ENCODE assay signal across 20 cellular contexts in the genomic region with DNA sequence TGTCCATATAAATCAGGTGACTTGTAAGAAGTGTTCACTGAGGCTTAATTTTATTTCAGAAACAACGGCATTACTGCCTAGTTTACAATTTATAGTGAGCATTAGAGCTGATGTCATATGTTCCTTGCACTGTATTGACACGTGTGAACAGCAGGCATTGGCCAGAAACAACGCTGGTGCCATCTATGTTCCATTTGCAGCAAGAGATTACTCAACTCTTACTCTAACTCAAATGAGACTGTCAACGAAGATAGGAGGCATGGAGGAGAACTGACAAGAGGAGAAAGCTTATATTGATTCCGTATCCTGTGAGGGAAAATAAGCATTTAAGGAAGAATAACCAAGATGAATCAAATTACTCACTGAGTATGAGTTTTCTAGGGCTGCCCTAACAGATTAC. TPM values are rescaled to one million over a fixed set of nuclear protein-coding genes. Genes with fewer than 3 reads are reported as not detected.
DNase-seq lines count a peak whose midpoint lies in the region; ATAC-seq and TF ChIP-seq lines count a peak whose summit lies in the region.
"Had no signal": no experiment of that assay in that cellular context is flagged by ENCODE, and none has a peak within 500 bp of the region (broad histone marks: within the 10 kb centered on the region; RNA-seq: fewer than 3 reads in every experiment).

No MANE protein-coding gene starts in this region.

- no peaks in the 10 kb centered on the region for H3K4me1 Mint-ChIP-seq in glutamatergic neuron (ENCODE audit: low read depth, unreplicated experiment)
- H3K4me1 Mint-ChIP-seq: activated naive CD8-positive, alpha-beta T cell treated with anti-CD3 and anti-CD28 coated beads, Interleukin-2, amount 50 U/mL, for 24 hours; CD14-positive monocyte; memory B cell had no signal

- H3K27ac Mint-ChIP-seq in glutamatergic neuron (ENCODE audit: unreplicated experiment), result no peak overlapping the region
- H3K27ac Mint-ChIP-seq: activated CD8-positive, alpha-beta T cell treated with anti-CD3 and anti-CD28 coated beads for 36 hours; activated naive CD8-positive, alpha-beta T cell treated with anti-CD3 and anti-CD28 coated beads, Interleukin-2, amount 50 U/mL, for 24 hours; activated T-helper 1 cell treated with anti-CD3 and anti-CD28 coated beads, Interleukin-12 subunit alpha, Interleukin-12 subunit beta, Interleukin-2, Interleukin-4 antibody, amounts not matched to agents 30 ng/mL and 10 ng/mL and 1 ng/mL, durations not matched to agents 14 hours and 24 hours and 36 hours; memory B cell; natural killer cell treated with Interleukin-12 subunit alpha and Interleukin-12 subunit beta and Interleukin-15 and Interleukin-18, amount 100 ng/mL, for 72 hours; type B pancreatic cell had no signal

- H3K36me3 ChIP-seq in uterus, result no peaks in the 10 kb centered on the region
- H3K36me3 ChIP-seq: cardiac muscle cell, prostate gland had no signal

- TF ChIP-seq RAD21 in Ishikawa (IDR thresholded peaks at IDR 0.05; ENCODE audit: low read depth), result peak; percentile 38

- H3K4me3 ChIP-seq in uterus, result no peak overlapping the region
- H3K4me3 ChIP-seq: cardiac muscle cell, prostate gland had no signal

- no peak for TF ChIP-seq POLR2A in uterus (IDR thresholded peaks at IDR 0.05)

- no peak for ATAC-seq in GM18858 (IDR thresholded peaks at IDR 0.05; ENCODE audit: unreplicated experiment)
- ATAC-seq: activated CD8-positive, alpha-beta T cell treated with anti-CD3 and anti-CD28 coated beads for 36 hours; activated naive CD8-positive, alpha-beta T cell treated with anti-CD3 and anti-CD28 coated beads, Interleukin-2, amount 50 U/mL, for 24 hours; natural killer cell treated with Interleukin-12 subunit alpha and Interleukin-12 subunit beta and Interleukin-15 and Interleukin-18, amount 100 ng/mL, for 72 hours had no signal

- H3K9me3 ChIP-seq in uterus, result no peaks in the 10 kb centered on the region
- H3K9me3 ChIP-seq: prostate gland had no signal

- no peaks in the 10 kb centered on the region for H3K4me1 ChIP-seq in uterus
- H3K4me1 ChIP-seq: prostate gland had no signal

- no peaks in the 10 kb centered on the region for H3K9me3 Mint-ChIP-seq in glutamatergic neuron (ENCODE audit: unreplicated experiment)
- H3K9me3 Mint-ChIP-seq: activated CD8-positive, alpha-beta T cell treated with anti-CD3 and anti-CD28 coated beads for 36 hours; activated naive CD8-positive, alpha-beta T cell treated with anti-CD3 and anti-CD28 coated beads, Interleukin-2, amount 50 U/mL, for 24 hours; activated T-helper 1 cell treated with anti-CD3 and anti-CD28 coated beads, Interleukin-12 subunit alpha, Interleukin-12 subunit beta, Interleukin-2, Interleukin-4 antibody, amounts not matched to agents 30 ng/mL and 10 ng/mL and 1 ng/mL, durations not matched to agents 14 hours and 24 hours and 36 hours; memory B cell; natural killer cell treated with Interleukin-12 subunit alpha and Interleukin-12 subunit beta and Interleukin-15 and Interleukin-18, amount 100 ng/mL, for 72 hours; type B pancreatic cell had no signal

- peak; percentile 56 for TF ChIP-seq CTCF in VCaP (conservative IDR thresholded peaks at IDR 0.05)
- no peak for TF ChIP-seq CTCF in uterus (IDR thresholded peaks at IDR 0.05)
- no peak for TF ChIP-seq CTCF in glutamatergic neuron (IDR thresholded peaks at IDR 0.05; ENCODE audit: partially characterized antibody, unreplicated experiment)

- H3K4me3 Mint-ChIP-seq in glutamatergic neuron (ENCODE audit: unreplicated experiment), result no peak overlapping the region
- H3K4me3 Mint-ChIP-seq: activated CD8-positive, alpha-beta T cell treated with anti-CD3 and anti-CD28 coated beads for 36 hours; activated naive CD8-positive, alpha-beta T cell treated with anti-CD3 and anti-CD28 coated beads, Interleukin-2, amount 50 U/mL, for 24 hours; activated T-helper 1 cell treated with anti-CD3 and anti-CD28 coated beads, Interleukin-12 subunit alpha, Interleukin-12 subunit beta, Interleukin-2, Interleukin-4 antibody, amounts not matched to agents 30 ng/mL and 10 ng/mL and 1 ng/mL, durations not matched to agents 14 hours and 24 hours and 36 hours; CD14-positive monocyte; memory B cell; natural killer cell treated with Interleukin-12 subunit alpha and Interleukin-12 subunit beta and Interleukin-15 and Interleukin-18, amount 100 ng/mL, for 72 hours; type B pancreatic cell had no signal

- H3K27me3 Mint-ChIP-seq in glutamatergic neuron (ENCODE audit: unreplicated experiment), result no peaks in the 10 kb centered on the region
- H3K27me3 Mint-ChIP-seq: type B pancreatic cell had no signal

- DNase-seq in GM04504 (ENCODE audit: low read depth) (peak; percentile 6), iris pigment epithelial cell (ENCODE audit: low read depth) (peak; percentile 9), uterus (no peak), glutamatergic neuron (no peak), SKM-1 treated with dmso at 0.1 percent for 144 hours (lab: John Stamatoyannopoulos, UW; ENCODE audit: unreplicated experiment) (no peak)
- DNase-seq: activated CD8-positive, alpha-beta T cell treated with anti-CD3 and anti-CD28 coated beads for 36 hours; activated naive CD8-positive, alpha-beta T cell treated with anti-CD3 and anti-CD28 coated beads, Interleukin-2, amount 50 U/mL, for 24 hours; EL; NCI-H345; stimulated activated naive CD4-positive, alpha-beta T cell treated with Interleukin-2 at 50 U/mL for 16 hours had no signal

- no peaks in the 10 kb centered on the region for H3K36me3 Mint-ChIP-seq in glutamatergic neuron (ENCODE audit: unreplicated experiment)
- H3K36me3 Mint-ChIP-seq: CD14-positive monocyte; memory B cell; natural killer cell treated with Interleukin-12 subunit alpha and Interleukin-12 subunit beta and Interleukin-15 and Interleukin-18, amount 100 ng/mL, for 72 hours; type B pancreatic cell had no signal

- H3K27ac ChIP-seq in VCaP (no peak overlapping the region), uterus (no peak overlapping the region)
- H3K27ac ChIP-seq: cardiac muscle cell, prostate gland had no signal

- no peaks in the 10 kb centered on the region for H3K27me3 ChIP-seq in uterus
- H3K27me3 ChIP-seq: cardiac muscle cell had no signal

- no peak for TF ChIP-seq EP300 in Ishikawa (IDR thresholded peaks at IDR 0.05; ENCODE audit: borderline replicate concordance)

- intact Hi-C loops in uterus (cut with DNase I; ENCODE audit: low total_unique reads), result no loop called here

TF ChIP-seq in Ishikawa, 13 proteins besides CTCF, POLR2A, EP300 and RAD21:
- TF ChIP-seq TAF1 (IDR thresholded peaks at IDR 0.05; ENCODE audit: low read depth), result no peak
- no peak for TF ChIP-seq NFIC (IDR thresholded peaks at IDR 0.05)
- no peak for TF ChIP-seq TCF12 (IDR thresholded peaks at IDR 0.05; ENCODE audit: low read depth)
- TF ChIP-seq YY1 (IDR thresholded peaks at IDR 0.05; ENCODE audit: low read depth), result no peak
- no peak for TF ChIP-seq USF1 (IDR thresholded peaks at IDR 0.05)
- TF ChIP-seq CREB1 (IDR thresholded peaks at IDR 0.05; ENCODE audit: low read depth), result no peak
- TF ChIP-seq EGR1 (IDR thresholded peaks at IDR 0.05), result no peak
- no peak for TF ChIP-seq FOXM1 (IDR thresholded peaks at IDR 0.05; ENCODE audit: borderline replicate concordance, low read depth)
- TF ChIP-seq ZBTB7A (IDR thresholded peaks at IDR 0.05; ENCODE audit: low read depth), result no peak
- no peak for TF ChIP-seq TEAD4 (IDR thresholded peaks at IDR 0.05)
- no peak for TF ChIP-seq CEBPB (IDR thresholded peaks at IDR 0.05)
- TF ChIP-seq, protein P1, sequence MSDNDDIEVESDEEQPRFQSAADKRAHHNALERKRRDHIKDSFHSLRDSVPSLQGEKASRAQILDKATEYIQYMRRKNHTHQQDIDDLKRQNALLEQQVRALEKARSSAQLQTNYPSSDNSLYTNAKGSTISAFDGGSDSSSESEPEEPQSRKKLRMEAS (IDR thresholded peaks at IDR 0.05), result no peak
- TF ChIP-seq REST (IDR thresholded peaks at IDR 0.05; ENCODE audit: low read depth), result no peak

RNA-seq across cellular contexts. Expression of gene MTFR2, which starts 48.4 kb away (rescaled TPM):
- total RNA-seq in uterus (1 to 10 TPM in 1 of 4 donors, not detected in 3; 2.4 TPM), glutamatergic neuron (ENCODE audit: unreplicated experiment) (1.9 TPM)

Comparison
In these comparisons a context has a peak if more than half of its experiments do, and no peak if none do; other contexts are left out.
1. DNase-seq: peak in GM04504 (single experiment) and iris pigment epithelial cell (single experiment); none in uterus (0 of 2), glutamatergic neuron (single experiment) and SKM-1 treated with dmso at 0.1 percent for 144 hours (single experiment).